1 cellular context compared by ENCODE assay signal in the genomic region with DNA sequence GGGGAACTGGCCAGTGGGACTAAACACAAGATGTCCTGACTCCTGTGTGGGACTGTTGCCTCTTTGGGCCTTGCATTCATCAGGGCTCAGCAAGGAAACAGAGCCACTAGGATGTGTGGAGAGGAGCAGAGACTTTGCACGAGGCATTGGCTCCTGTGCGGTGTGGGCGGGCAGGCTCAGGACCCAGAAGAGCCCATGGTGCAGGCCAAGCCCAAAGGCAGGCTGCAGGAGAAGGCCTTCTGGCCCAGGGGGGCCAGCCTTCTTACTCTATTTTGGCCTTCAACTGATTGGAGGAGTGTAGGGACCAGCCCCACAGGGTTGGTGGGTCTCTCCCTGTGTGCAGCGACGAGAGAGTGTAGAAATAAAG.
TF ChIP-seq lines count a peak whose summit lies in the region.

No MANE protein-coding gene starts in this region.

TF ChIP-seq in K562, 482 proteins besides CTCF, POLR2A, EP300 and RAD21:
- TF ChIP-seq, protein P1, sequence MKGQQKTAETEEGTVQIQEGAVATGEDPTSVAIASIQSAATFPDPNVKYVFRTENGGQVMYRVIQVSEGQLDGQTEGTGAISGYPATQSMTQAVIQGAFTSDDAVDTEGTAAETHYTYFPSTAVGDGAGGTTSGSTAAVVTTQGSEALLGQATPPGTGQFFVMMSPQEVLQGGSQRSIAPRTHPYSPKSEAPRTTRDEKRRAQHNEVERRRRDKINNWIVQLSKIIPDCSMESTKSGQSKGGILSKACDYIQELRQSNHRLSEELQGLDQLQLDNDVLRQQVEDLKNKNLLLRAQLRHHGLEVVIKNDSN (CRISPR knock-in tag; IDR thresholded peaks at IDR 0.05), result 0 out of 2 replicates have a peak, but pooled peaks have one; percentile 3
- TF ChIP-seq CXXC5 (CRISPR knock-in tag; IDR thresholded peaks at IDR 0.05), result no peak
TF ChIP-seq in K562: peak in this region for 1.
